In genomic region chr2:238974510-238975166, GRCh38 we compare ENCODE assay signal across 11 cellular contexts.
DNase-seq lines count a peak whose midpoint lies in the region; FAIRE-seq and TF ChIP-seq lines count a peak whose summit lies in the region.
"Had no signal": no experiment of that assay in that cellular context is flagged by ENCODE, and none has a peak within 500 bp of the region (broad histone marks: within the 10 kb centered on the region; RNA-seq: fewer than 3 reads in every experiment).

No MANE protein-coding gene starts in this region.

- TF ChIP-seq CTCF in A673 (conservative IDR thresholded peaks at IDR 0.05; ENCODE audit: low read depth, low read length) (0 out of 2 replicates have a peak, but pooled peaks have one; percentile 21), coronary artery (IDR thresholded peaks at IDR 0.05) (no peak), ascending aorta (IDR thresholded peaks at IDR 0.05) (no peak)

- no peaks in the 10 kb centered on the region for H3K4me1 ChIP-seq in A673 (ENCODE audit: insufficient read depth, low read length, poor library complexity, severe bottlenecking)
- no peaks in the 10 kb centered on the region for H3K4me1 ChIP-seq in ascending aorta

- H3K27me3 ChIP-seq in A673 (replicated peaks; ENCODE audit: insufficient read depth, low read depth, low read length, poor library complexity) (no peaks in the 10 kb centered on the region), ascending aorta (no peaks in the 10 kb centered on the region)

- no peaks in the 10 kb centered on the region for H3K36me3 ChIP-seq in A673 (ENCODE audit: insufficient read depth, low read length, poor library complexity, severe bottlenecking)
- H3K36me3 ChIP-seq in ascending aorta = no peaks in the 10 kb centered on the region

- H3K4me3 ChIP-seq in A673 (ENCODE audit: low read depth, low read length, poor library complexity, severe bottlenecking) = no peak overlapping the region
- no peak overlapping the region for H3K4me3 ChIP-seq in coronary artery
- H3K4me3 ChIP-seq in ascending aorta = no peak overlapping the region

- no peak overlapping the region for H3K27ac ChIP-seq in A673 (ENCODE audit: low read depth, low read length, poor library complexity, severe bottlenecking)
- peak overlapping the region in 1 of 2 donors; percentile 68 for H3K27ac ChIP-seq in coronary artery
- H3K27ac ChIP-seq in ascending aorta = no peak overlapping the region
- H3K27ac ChIP-seq: C4-2B had no signal

- POLR2A ChIA-PET in A673 (lab: Charles Lee; ENCODE audit: low non-redundant PET) = no interaction called here

- intact Hi-C loops in A673 (cut with micrococcal nuclease; ENCODE audit: unreplicated experiment) (no loop called here), ascending aorta (cut with DNase I) (loop anchor here (5.0 kb wide), 2 partner anchors 252 to 602 kb away; no protein-coding TSS in a partner anchor)

- DNase-seq in A673 (ENCODE audit: low spot score) = no peak
- peak; percentile 18 for DNase-seq in LoVo (ENCODE audit: low spot score)
- peak; percentile 69 for DNase-seq in coronary artery (ENCODE audit: low spot score)
- DNase-seq in lung microvascular endothelial cell (ENCODE audit: low read depth in 2 of 2) = peak; percentile 94
- DNase-seq in GM19239 (ENCODE audit: insufficient read length, low spot score) = no peak
- no peak for DNase-seq in activated CD4-positive, alpha-beta T cell treated with anti-CD3 and anti-CD28 coated beads, Interleukin-2, amount 50 U/mL, for 1 hour
- no peak for DNase-seq in central memory CD4-positive, alpha-beta T cell
- no peak for DNase-seq in ascending aorta (ENCODE audit: low spot score in 2 of 2)
- DNase-seq: activated T-cell treated with anti-CD3 and anti-CD28 coated beads, Interleukin-2, amount 50 U/mL, for 1 hour; stimulated activated CD4-positive, alpha-beta T cell treated with anti-CD3 and anti-CD28 coated beads, Interleukin-4, amount 100 ng/mL, for 1 hour had no signal

- no TSS peak for BruUV-seq in A673 (replicated peaks; lab: Mats Ljungman, UMichigan)

- H3K9me3 ChIP-seq in A673 (ENCODE audit: low read depth, low read length, poor library complexity, severe bottlenecking) (no peaks in the 10 kb centered on the region), ascending aorta (peaks cover 0 to 11% of the 10 kb centered on the region in 2 donors)

- CTCF ChIA-PET in A673 (lab: Charles Lee) = no interaction called here

- no peak for FAIRE-seq in GM19239 (lab: Jason Lieb, UNC)

Comparison
In these comparisons a context has a peak if more than half of its experiments do, and no peak if none do; other contexts are left out.
1. DNase-seq: peak in LoVo (single experiment), coronary artery (single experiment) and lung microvascular endothelial cell (2 of 2); none in A673 (single experiment), GM19239 (single experiment), activated CD4-positive, alpha-beta T cell treated with anti-CD3 and anti-CD28 coated beads, Interleukin-2, amount 50 U/mL, for 1 hour (single experiment), central memory CD4-positive, alpha-beta T cell (single experiment) and ascending aorta (0 of 2).